7 cellular contexts compared by ENCODE assay signal in genomic region chr2:15560404-15560987, GRCh38. TPM values are rescaled to one million over a fixed set of nuclear protein-coding genes. Genes with fewer than 3 reads are reported as not detected.
DNase-seq lines count a peak whose midpoint lies in the region; ATAC-seq, FAIRE-seq and TF ChIP-seq lines count a peak whose summit lies in the region.

No MANE protein-coding gene starts in this region.

- H3K4me2 ChIP-seq in SU-DHL-6 (ENCODE audit: low read depth, low read length, poor library complexity, severe bottlenecking), result peak overlapping the region; percentile 86

- H3K27me3 Mint-ChIP-seq in memory B cell, result peaks cover 3% of the 10 kb centered on the region

- intact Hi-C loops in testis (cut with DNase I; ENCODE audit: low total_unique reads), result no loop called here

- DNase-seq in GF-D8 (lab: John Stamatoyannopoulos, UW) (peak; percentile 19), HTR-8/SVneo (ENCODE audit: insufficient read length, low spot score) (peak; percentile 33), memory B cell (ENCODE audit: low spot score in 2 of 2) (no peak), testis (peak; percentile 57)
- DNase-seq in effector memory CD4-positive, alpha-beta T cell, result no peak

- 1% methylated on average over 26 to 28 of the region's 28 CpGs for WGBS in testis, 2 donors

- H3K27me3 ChIP-seq in SU-DHL-6 (ENCODE audit: low read length) (no peaks in the 10 kb centered on the region), testis (no peaks in the 10 kb centered on the region)
- no peaks in the 10 kb centered on the region for H3K27me3 ChIP-seq in effector memory CD4-positive, alpha-beta T cell (replicated peaks; ENCODE audit: control insufficient read depth, insufficient read depth, low read length, poor library complexity, severe bottlenecking)

- no peak for TF ChIP-seq CTCF in SU-DHL-6 (IDR thresholded peaks at IDR 0.05; ENCODE audit: insufficient read depth, low read length, poor library complexity, severe bottlenecking)
- no peak for TF ChIP-seq CTCF in testis (IDR thresholded peaks at IDR 0.05)

- ATAC-seq in GM21529 (IDR thresholded peaks at IDR 0.05; ENCODE audit: unreplicated experiment) (peak; percentile 50), memory B cell (ENCODE audit: low read depth) (peak; percentile 45)

- H3K9me3 ChIP-seq in SU-DHL-6 (ENCODE audit: insufficient read depth, low read length) (no peaks in the 10 kb centered on the region), testis (no peaks in the 10 kb centered on the region)
- no peaks in the 10 kb centered on the region for H3K9me3 ChIP-seq in effector memory CD4-positive, alpha-beta T cell (ENCODE audit: control insufficient read depth, low read length)

- H3K27ac ChIP-seq in SU-DHL-6 (ENCODE audit: low read depth, low read length) (no peak overlapping the region), testis (peak overlapping the region; percentile 87 to 90)
- peak overlapping the region; percentile 59 for H3K27ac ChIP-seq in effector memory CD4-positive, alpha-beta T cell (ENCODE audit: insufficient read depth, low read length, poor library complexity, severe bottlenecking)

- H3K9ac ChIP-seq in SU-DHL-6 (ENCODE audit: low read length), result peak overlapping the region; percentile 69

- H3K79me2 ChIP-seq in SU-DHL-6 (ENCODE audit: insufficient read depth, low read length), result peaks cover 12% of the 10 kb centered on the region; the same call in 1 of the 2 replicates

- TF ChIP-seq POLR2A in testis (IDR thresholded peaks at IDR 0.05), result no peak

- H3K9me3 Mint-ChIP-seq in memory B cell, result no peaks in the 10 kb centered on the region

- peak overlapping the region; percentile 95 for H3K27ac Mint-ChIP-seq in memory B cell

- peaks cover 2% of the 10 kb centered on the region for H3K36me3 Mint-ChIP-seq in memory B cell

- H3K4me3 ChIP-seq in SU-DHL-6 (ENCODE audit: insufficient read depth, low read length, poor library complexity, severe bottlenecking) (peak overlapping the region; percentile 93), testis (peak overlapping the region; percentile 90 to 91)
- peak overlapping the region; percentile 97 for H3K4me3 ChIP-seq in effector memory CD4-positive, alpha-beta T cell (ENCODE audit: insufficient read depth, low read depth, low read length, poor library complexity, severe bottlenecking)

- H3K4me1 ChIP-seq in effector memory CD4-positive, alpha-beta T cell (ENCODE audit: control insufficient read depth, insufficient read depth, low read length, poor library complexity, severe bottlenecking), result peaks cover 6% of the 10 kb centered on the region
- peaks cover 10% of the 10 kb centered on the region for H3K4me1 ChIP-seq in testis

- H3K9me2 ChIP-seq in SU-DHL-6 (replicated peaks; ENCODE audit: insufficient read depth, low read length), result no peaks in the 10 kb centered on the region

- H4K20me1 ChIP-seq in SU-DHL-6 (ENCODE audit: low read depth, low read length), result no peaks in the 10 kb centered on the region

- H3F3A ChIP-seq in SU-DHL-6 (ENCODE audit: insufficient read depth), result no peaks in the 10 kb centered on the region

- FAIRE-seq in HTR-8/SVneo (lab: Jason Lieb, UNC), result no peak

- H3K36me3 ChIP-seq in SU-DHL-6 (ENCODE audit: low read length) (no peaks in the 10 kb centered on the region), testis (ENCODE audit: low read depth, missing control alignments) (no peaks in the 10 kb centered on the region)
- peaks cover 4% of the 10 kb centered on the region for H3K36me3 ChIP-seq in effector memory CD4-positive, alpha-beta T cell (ENCODE audit: control insufficient read depth, insufficient read depth, low read length)

- peaks cover 28% of the 10 kb centered on the region for H3K4me1 Mint-ChIP-seq in memory B cell

- peak overlapping the region; percentile 94 for H2AFZ ChIP-seq in SU-DHL-6 (ENCODE audit: low read depth, low read length, severe bottlenecking)

- H3K4me3 Mint-ChIP-seq in memory B cell, result peak overlapping the region; percentile 99

RNA-seq across cellular contexts. Expression of gene NBAS, which starts 0.6 kb away (rescaled TPM):
- total RNA-seq in testis, result 10 to 100 TPM; 75.8 to 79.7 TPM
- 84.2 TPM for polyA plus RNA-seq in testis (ENCODE audit: insufficient read depth, low read depth, low replicate concordance)

RNA-seq across cellular contexts. Expression of gene DDX1, which starts 31.2 kb away (rescaled TPM):
- total RNA-seq in testis, result 10 to 100 TPM; 65.0 to 66.9 TPM
- polyA plus RNA-seq in testis (ENCODE audit: insufficient read depth, low read depth, low replicate concordance), result 60.4 TPM

Comparison
In these comparisons a context has a peak if more than half of its experiments do, and no peak if none do; other contexts are left out.
1. DNase-seq: peak in GF-D8 (single experiment), HTR-8/SVneo (single experiment) and testis (single experiment); none in effector memory CD4-positive, alpha-beta T cell (0 of 3) and memory B cell (0 of 2).
2. Peak in every context shown above with its lines, with median percentiles within 50 percentile points of each other: H3K4me3 ChIP-seq.